17 cellular contexts compared by ENCODE assay signal in the genomic region with DNA sequence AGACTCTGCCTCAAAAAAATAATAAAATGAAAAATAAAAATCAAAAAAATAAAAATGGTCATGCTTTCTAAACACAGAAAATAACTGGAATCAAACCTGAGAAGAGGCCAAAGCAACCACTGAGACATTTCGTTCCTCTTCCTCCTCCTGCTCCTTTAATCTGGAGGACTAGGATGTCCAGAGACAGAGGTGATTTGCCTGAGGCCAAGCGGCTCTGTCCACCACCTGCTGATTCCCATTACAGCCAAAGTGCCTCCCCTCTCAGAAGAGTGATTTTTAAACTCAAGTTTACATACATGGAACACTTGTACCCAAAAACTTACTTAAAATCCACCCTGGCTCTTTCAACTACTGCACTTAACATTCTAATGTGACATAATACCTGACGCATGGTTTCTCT.
DNase-seq lines count a peak whose midpoint lies in the region; ATAC-seq and TF ChIP-seq lines count a peak whose summit lies in the region.
"Had no signal": no experiment of that assay in that cellular context is flagged by ENCODE, and none has a peak within 500 bp of the region (broad histone marks: within the 10 kb centered on the region; RNA-seq: fewer than 3 reads in every experiment).

No MANE protein-coding gene starts in this region.

- H3K9me3 ChIP-seq in WERI-Rb-1 (ENCODE audit: severe bottlenecking), result no peaks in the 10 kb centered on the region
- no peaks in the 10 kb centered on the region for H3K9me3 ChIP-seq in GM23248 (ENCODE audit: low read depth)
- H3K9me3 ChIP-seq: BLaER1, Caco-2, HAP-1 had no signal

- H3K4me1 ChIP-seq in GM23248 (ENCODE audit: insufficient read depth), result 0 out of 2 replicates have a peak, but pooled peaks cover 7% of the 10 kb centered on the region
- H3K4me1 ChIP-seq: Caco-2 had no signal

- H2AFZ ChIP-seq in GM23248, result no peak overlapping the region

- TF ChIP-seq CTCF in natural killer cell (IDR thresholded peaks at IDR 0.05) (no peak), progenitor cell of endocrine pancreas (IDR thresholded peaks at IDR 0.05; ENCODE audit: unreplicated experiment) (no peak), WERI-Rb-1 (IDR thresholded peaks at IDR 0.05; ENCODE audit: low read depth, low read length) (no peak)

- no peak overlapping the region for H3K9ac ChIP-seq in GM23248
- H3K9ac ChIP-seq: BLaER1 had no signal

- no peaks in the 10 kb centered on the region for H3K9me2 ChIP-seq in GM23248 (ENCODE audit: insufficient read depth)

- ATAC-seq in natural killer cell, result no peak
- ATAC-seq in natural killer cell treated with Interleukin-12 subunit alpha and Interleukin-12 subunit beta and Interleukin-15 and Interleukin-18, amount 100 ng/mL, for 72 hours, result no peak
- ATAC-seq: HepG2 had no signal

- no peaks in the 10 kb centered on the region for H3K79me2 ChIP-seq in GM23248 (ENCODE audit: insufficient read depth)

- H3K4me3 Mint-ChIP-seq in natural killer cell, result no peak overlapping the region
- H3K4me3 Mint-ChIP-seq in natural killer cell treated with Interleukin-12 subunit alpha and Interleukin-12 subunit beta and Interleukin-15 and Interleukin-18, amount 100 ng/mL, for 72 hours, result no peak overlapping the region
- no peak overlapping the region for H3K4me3 Mint-ChIP-seq in immature natural killer cell
- H3K4me3 Mint-ChIP-seq in progenitor cell of endocrine pancreas (ENCODE audit: low read depth), result no peak overlapping the region
- H3K4me3 Mint-ChIP-seq: CD8-positive, alpha-beta memory T cell had no signal

- H3K36me3 ChIP-seq in WERI-Rb-1 (peaks cover 29% of the 10 kb centered on the region), GM23248 (ENCODE audit: low read depth) (no peaks in the 10 kb centered on the region)
- H3K36me3 ChIP-seq: HAP-1 had no signal

- in situ Hi-C loops in GM23248 (cut with MboI), result no loop called here

- H3K27ac ChIP-seq in WERI-Rb-1, result no peak overlapping the region
- no peak overlapping the region for H3K27ac ChIP-seq in GM23248
- H3K27ac ChIP-seq: BLaER1 had no signal

- H3K4me1 Mint-ChIP-seq in natural killer cell (peaks cover 65 to 66% of the 10 kb centered on the region in 2 donors), immature natural killer cell (peaks cover 63 to 79% of the 10 kb centered on the region in 2 donors), progenitor cell of endocrine pancreas (ENCODE audit: low read depth) (peaks cover 35% of the 10 kb centered on the region)
- peaks cover 33 to 55% of the 10 kb centered on the region in 2 donors for H3K4me1 Mint-ChIP-seq in natural killer cell treated with Interleukin-12 subunit alpha and Interleukin-12 subunit beta and Interleukin-15 and Interleukin-18, amount 100 ng/mL, for 72 hours (ENCODE audit: low read depth in 2 of 2)

- no peaks in the 10 kb centered on the region for H3F3A ChIP-seq in GM23248 (ENCODE audit: insufficient read depth)

- no peak overlapping the region for H3K4me3 ChIP-seq in WERI-Rb-1 (ENCODE audit: low read depth, low read length)
- no peak overlapping the region for H3K4me3 ChIP-seq in GM23248
- H3K4me3 ChIP-seq: BLaER1, HAP-1 had no signal

- H3K9me3 Mint-ChIP-seq in natural killer cell (no peaks in the 10 kb centered on the region), immature natural killer cell (peaks cover 0 to 1% (median 0%) of the 10 kb centered on the region in 6 donors), progenitor cell of endocrine pancreas (ENCODE audit: low read depth) (no peaks in the 10 kb centered on the region)
- no peaks in the 10 kb centered on the region for H3K9me3 Mint-ChIP-seq in natural killer cell treated with Interleukin-12 subunit alpha and Interleukin-12 subunit beta and Interleukin-15 and Interleukin-18, amount 100 ng/mL, for 72 hours

- peak overlapping the region; percentile 9 to 34 for H3K27ac Mint-ChIP-seq in natural killer cell
- H3K27ac Mint-ChIP-seq in natural killer cell treated with Interleukin-12 subunit alpha and Interleukin-12 subunit beta and Interleukin-15 and Interleukin-18, amount 100 ng/mL, for 72 hours, result no peak overlapping the region
- peak overlapping the region; percentile 8 to 75 (median 38) for H3K27ac Mint-ChIP-seq in immature natural killer cell
- H3K27ac Mint-ChIP-seq in progenitor cell of endocrine pancreas, result peak overlapping the region; percentile 66
- H3K27ac Mint-ChIP-seq: CD8-positive, alpha-beta memory T cell had no signal

- H3K27me3 Mint-ChIP-seq in natural killer cell (ENCODE audit: low read depth in 2 of 2), result no peaks in the 10 kb centered on the region
- H3K27me3 Mint-ChIP-seq in natural killer cell treated with Interleukin-12 subunit alpha and Interleukin-12 subunit beta and Interleukin-15 and Interleukin-18, amount 100 ng/mL, for 72 hours, result no peaks in the 10 kb centered on the region
- no peaks in the 10 kb centered on the region for H3K27me3 Mint-ChIP-seq in immature natural killer cell (ENCODE audit: low read depth in 3 of 3)
- H3K27me3 Mint-ChIP-seq in progenitor cell of endocrine pancreas, result no peaks in the 10 kb centered on the region
- H3K27me3 Mint-ChIP-seq: CD8-positive, alpha-beta memory T cell had no signal

- H3K27me3 ChIP-seq in WERI-Rb-1 (ENCODE audit: insufficient read depth, low read depth, severe bottlenecking), result no peaks in the 10 kb centered on the region
- no peaks in the 10 kb centered on the region for H3K27me3 ChIP-seq in GM23248 (replicated peaks; ENCODE audit: insufficient read depth)
- H3K27me3 ChIP-seq: BLaER1 had no signal

- H3K4me2 ChIP-seq in GM23248 (ENCODE audit: unreplicated experiment), result no peak overlapping the region
- H3K4me2 ChIP-seq: BLaER1 had no signal

- no peak for DNase-seq in natural killer cell
- no peak for DNase-seq in natural killer cell treated with Interleukin-12 subunit alpha and Interleukin-12 subunit beta and Interleukin-15 and Interleukin-18, amount 100 ng/mL, for 72 hours (ENCODE audit: low spot score)
- no peak for DNase-seq in immature natural killer cell
- no peak for DNase-seq in progenitor cell of endocrine pancreas (ENCODE audit: low spot score, unreplicated experiment)
- no peak for DNase-seq in midbrain (lab: John Stamatoyannopoulos, UW)
- no peak for DNase-seq in WERI-Rb-1
- no peak for DNase-seq in GM23248
- DNase-seq: 8988T; AML-193; Caco-2; CD8-positive, alpha-beta memory T cell; DND-41; GF-D8; GOT3 had no signal

- intact Hi-C loops in natural killer cell (cut with micrococcal nuclease), result loop anchor here (5.0 kb wide), 1 partner anchor 64 kb away; a partner anchor contains a TSS

- H3K36me3 Mint-ChIP-seq in natural killer cell, result no peaks in the 10 kb centered on the region
- H3K36me3 Mint-ChIP-seq in natural killer cell treated with Interleukin-12 subunit alpha and Interleukin-12 subunit beta and Interleukin-15 and Interleukin-18, amount 100 ng/mL, for 72 hours, result no peaks in the 10 kb centered on the region
- peaks cover 4 to 9% (median 8%) of the 10 kb centered on the region in 3 donors for H3K36me3 Mint-ChIP-seq in immature natural killer cell
- H3K36me3 Mint-ChIP-seq in progenitor cell of endocrine pancreas (ENCODE audit: insufficient read depth), result peaks cover 17% of the 10 kb centered on the region

- H4K20me1 ChIP-seq in GM23248 (ENCODE audit: insufficient read depth), result no peaks in the 10 kb centered on the region

- 98 to 100% methylated on average over 3 of the region's 3 CpGs for WGBS in GM23248 (ENCODE audit: low coverage in 1 of 2, low lambda C conversion rate in 2 of 2, missing lambda C conversion rate in 2 of 2), 2 experiments

Comparison
In these comparisons a context has a peak if more than half of its experiments do, and no peak if none do; other contexts are left out.
1. H3K27ac Mint-ChIP-seq: peak in natural killer cell (2 of 2), immature natural killer cell (6 of 6) and progenitor cell of endocrine pancreas (single experiment); none in natural killer cell treated with Interleukin-12 subunit alpha and Interleukin-12 subunit beta and Interleukin-15 and Interleukin-18, amount 100 ng/mL, for 72 hours (0 of 2).